19 cellular contexts compared by ENCODE assay signal in genomic region chr9:126508928-126509327, GRCh38.
"Had no signal": no experiment of that assay in that cellular context is flagged by ENCODE, and none has a peak within 500 bp of the region (broad histone marks: within the 10 kb centered on the region; RNA-seq: fewer than 3 reads in every experiment).

No MANE protein-coding gene starts in this region.

- H3K9me3 Mint-ChIP-seq: memory B cell; mesothelial cell of epicardium; natural killer cell treated with Interleukin-12 subunit alpha and Interleukin-12 subunit beta and Interleukin-15 and Interleukin-18, amount 100 ng/mL, for 72 hours; type B pancreatic cell had no signal

- H3K4me1 ChIP-seq: gastrocnemius medialis had no signal

- ATAC-seq: gastrocnemius medialis; heart right ventricle; left lung; lower lobe of right lung; natural killer cell treated with Interleukin-12 subunit alpha and Interleukin-12 subunit beta and Interleukin-15 and Interleukin-18, amount 100 ng/mL, for 72 hours; sciatic nerve had no signal

- H3K4me1 Mint-ChIP-seq: memory B cell had no signal

- H3K36me3 Mint-ChIP-seq: memory B cell; mesothelial cell of epicardium; natural killer cell treated with Interleukin-12 subunit alpha and Interleukin-12 subunit beta and Interleukin-15 and Interleukin-18, amount 100 ng/mL, for 72 hours; type B pancreatic cell had no signal

- H3K27ac ChIP-seq: epithelial cell of prostate, esophagus muscularis mucosa, gastrocnemius medialis, heart right ventricle, left lung, lower lobe of right lung, spleen, stomach, thoracic aorta had no signal

- H3K27ac Mint-ChIP-seq: memory B cell; mesothelial cell of epicardium; natural killer cell treated with Interleukin-12 subunit alpha and Interleukin-12 subunit beta and Interleukin-15 and Interleukin-18, amount 100 ng/mL, for 72 hours; type B pancreatic cell had no signal

- H3K9me3 ChIP-seq: esophagus muscularis mucosa, gastrocnemius medialis, heart right ventricle, left lung, lower lobe of right lung, spleen, stomach, thoracic aorta had no signal

- DNase-seq: effector memory CD4-positive, alpha-beta T cell; gastrocnemius medialis; heart right ventricle; hypothalamus; stimulated activated CD4-positive, alpha-beta T cell treated with anti-CD3 and anti-CD28 coated beads, Interleukin-2, amount 100 ng/mL, for 24 hours; stimulated activated naive CD4-positive, alpha-beta T cell; stomach; substantia nigra had no signal

- H3K4me3 ChIP-seq: esophagus muscularis mucosa, gastrocnemius medialis, heart right ventricle, left lung, lower lobe of right lung, spleen, stomach, thoracic aorta had no signal

- H3K4me3 Mint-ChIP-seq: memory B cell; mesothelial cell of epicardium; natural killer cell treated with Interleukin-12 subunit alpha and Interleukin-12 subunit beta and Interleukin-15 and Interleukin-18, amount 100 ng/mL, for 72 hours; type B pancreatic cell had no signal
